ENCODE assay signal across 8 cellular contexts in the genomic region with DNA sequence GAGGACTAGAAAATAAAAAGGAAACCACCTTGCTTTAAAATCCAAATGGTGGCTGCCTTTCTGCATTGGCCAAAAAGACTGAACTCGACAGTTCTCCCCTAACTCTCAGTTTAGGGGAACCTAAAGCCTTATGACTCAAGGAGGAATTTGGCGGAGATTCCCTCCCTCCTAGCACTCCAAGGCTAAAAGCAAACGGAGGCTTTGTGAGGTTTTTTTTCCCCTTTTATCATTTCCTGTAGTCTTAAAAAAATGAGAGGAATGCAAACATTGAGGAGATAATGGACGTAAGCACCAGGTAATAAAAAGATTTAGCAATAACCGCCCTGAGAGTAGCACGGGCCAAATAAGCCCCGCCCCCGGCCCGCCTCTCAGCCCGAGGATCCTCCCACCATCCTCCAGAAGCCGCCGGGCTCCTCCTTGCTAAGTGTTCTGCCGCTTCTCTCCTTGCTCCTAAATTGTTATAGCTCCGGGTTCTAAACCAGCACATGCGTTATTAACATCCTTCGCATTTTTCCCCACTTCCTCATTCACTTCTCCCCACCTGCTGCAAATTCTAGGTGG. TPM values are rescaled to one million over a fixed set of nuclear protein-coding genes. Genes with fewer than 3 reads are reported as not detected.
A peak's percentile ranks its signal among the peaks of the same experiment; 100 is the strongest.
DNase-seq lines count a peak whose midpoint lies in the region; ATAC-seq and TF ChIP-seq lines count a peak whose summit lies in the region.

No MANE protein-coding gene starts in this region.

- no peak overlapping the region for H3K27ac Mint-ChIP-seq in endodermal cell

- TF ChIP-seq CTCF in endodermal cell (conservative IDR thresholded peaks at IDR 0.05) = no peak

- no peaks in the 10 kb centered on the region for H3K36me3 Mint-ChIP-seq in endodermal cell (ENCODE audit: low read depth)

- no peaks in the 10 kb centered on the region for H3K36me3 ChIP-seq in endodermal cell (ENCODE audit: control insufficient read depth, insufficient read depth, low read length)
- no peaks in the 10 kb centered on the region for H3K36me3 ChIP-seq in mucosa of stomach (ENCODE audit: control insufficient read depth, insufficient read depth, low read length)

- ATAC-seq in GM21528 (IDR thresholded peaks at IDR 0.05; ENCODE audit: low FRiP score, unreplicated experiment) = no peak

- H3K4me3 ChIP-seq in endodermal cell (ENCODE audit: low read length) (no peak overlapping the region), mucosa of stomach (ENCODE audit: low read length) (peak overlapping the region; percentile 4)

- no peaks in the 10 kb centered on the region for H3K9me3 Mint-ChIP-seq in endodermal cell

- H3K9ac ChIP-seq in endodermal cell (ENCODE audit: extremely low read depth, low read length, poor library complexity, severe bottlenecking) (no peak overlapping the region), mucosa of stomach (ENCODE audit: low read length) (no peak overlapping the region)

- H3K27me3 ChIP-seq in endodermal cell (ENCODE audit: control insufficient read depth, insufficient read depth, low read length, poor library complexity, severe bottlenecking) (no peaks in the 10 kb centered on the region), mucosa of stomach (ENCODE audit: control insufficient read depth, insufficient read depth, low read length) (no peaks in the 10 kb centered on the region)

- H3K4me3 Mint-ChIP-seq in endodermal cell = no peak overlapping the region

- H3K4me1 Mint-ChIP-seq in endodermal cell = peaks cover 42% of the 10 kb centered on the region

- DNase-seq in NCI-H1417 (lab: John Stamatoyannopoulos, UW) (peak; percentile 47 to 67 (median 49)), NCI-H1417 treated with DMSO at 0.1 percent for 48 hours (lab: John Stamatoyannopoulos, UW) (no peak), NCI-H226 (peak; percentile 98), endodermal cell (peak; percentile 93)
- peak; percentile 81 for DNase-seq in activated CD8-positive, alpha-beta memory T cell treated with anti-CD3 and anti-CD28 coated beads for 24 hours
- peak; percentile 47 for DNase-seq in stimulated activated CD8-positive, alpha-beta memory T cell treated with anti-CD3 and anti-CD28 coated beads, Interleukin-7, amount 100 ng/mL, for 24 hours (ENCODE audit: low read depth)

- H3K9me3 ChIP-seq in endodermal cell (ENCODE audit: control insufficient read depth, low read length) (no peaks in the 10 kb centered on the region), mucosa of stomach (ENCODE audit: control insufficient read depth, low read length) (no peaks in the 10 kb centered on the region)

- no peaks in the 10 kb centered on the region for H3K27me3 Mint-ChIP-seq in endodermal cell (ENCODE audit: insufficient read depth)

- peaks cover 19% of the 10 kb centered on the region for H3K4me1 ChIP-seq in endodermal cell (ENCODE audit: control insufficient read depth, insufficient read depth, low read length)
- H3K4me1 ChIP-seq in mucosa of stomach (ENCODE audit: control insufficient read depth, insufficient read depth, low read length) = peaks cover 40% of the 10 kb centered on the region

- 11 to 13% methylated on average over 15 to 16 of the region's 16 CpGs for WGBS in endodermal cell (ENCODE audit: insufficient coverage in 1 of 2, insufficient read length in 1 of 2), 2 experiments

- no peak overlapping the region for H3K27ac ChIP-seq in endodermal cell (ENCODE audit: low read depth, low read length)

RNA-seq across cellular contexts. Expression of gene KIFC3, which starts 5.8 kb away (rescaled TPM):
- total RNA-seq in endodermal cell = 10 to 100 TPM; 39.2 to 39.3 TPM
- 18.0 TPM for polyA plus RNA-seq in endodermal cell (2013, experiment 1 of 2)
- 22.9 TPM for polyA plus RNA-seq in endodermal cell (2013, experiment 2 of 2)
